In the genomic region with DNA sequence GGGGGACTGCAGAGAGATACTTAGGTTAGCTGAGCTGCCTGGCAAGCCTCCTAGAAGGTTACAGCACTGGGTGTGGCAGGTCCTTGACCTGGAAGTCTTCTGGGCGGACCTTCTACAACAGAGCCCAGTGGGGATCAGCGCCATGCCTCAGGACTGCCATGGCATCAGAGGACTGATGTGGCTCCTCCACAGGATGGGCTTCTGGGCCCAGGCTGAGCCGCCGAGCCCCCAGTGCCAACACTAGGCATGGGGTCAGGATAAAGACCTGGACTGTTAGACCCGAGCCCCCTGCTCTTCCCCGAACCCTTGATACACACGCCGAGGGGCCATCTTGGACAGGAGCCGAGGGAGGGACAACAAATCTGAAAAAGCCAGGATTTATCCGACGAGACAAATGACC, we compare ENCODE assay signal across 10 cellular contexts.
"Had no signal": no experiment of that assay in that cellular context is flagged by ENCODE, and none has a peak within 500 bp of the region (broad histone marks: within the 10 kb centered on the region; RNA-seq: fewer than 3 reads in every experiment).

No MANE protein-coding gene starts in this region.

- H3K4me2 ChIP-seq: KMS-11 had no signal

- ATAC-seq: HCT116 had no signal

- H3K27ac Mint-ChIP-seq: HFFc6 had no signal

- H2AFZ ChIP-seq: GM23248 had no signal

- H3K4me3 ChIP-seq: GM23248, HAP-1 had no signal

- FAIRE-seq: HTR-8/SVneo had no signal

- H3K36me3 ChIP-seq: HAP-1 had no signal

- H3K9me3 Mint-ChIP-seq: HFFc6 had no signal

- H3K27ac ChIP-seq: GM23248, HL-60, KMS-11 had no signal

- H3K4me3 Mint-ChIP-seq: HFFc6 had no signal

- H3K9me3 ChIP-seq: HAP-1 had no signal

- DNase-seq: GM23248, H7, HFFc6, IMR-90, KBM-7 had no signal

- H3K9ac ChIP-seq: GM23248, KMS-11 had no signal
